In genomic region chr9:136354592-136355085, GRCh38 we compare ENCODE assay signal across 1 cellular context.
A peak's percentile ranks its signal among the peaks of the same experiment; 100 is the strongest.
TF ChIP-seq lines count a peak whose summit lies in the region.

No MANE protein-coding gene starts in this region.

TF ChIP-seq in HEK293, 187 proteins besides CTCF, POLR2A, EP300 and RAD21 (continued from another document):
- TF ChIP-seq PATZ1 (tag by site-specific recombination; IDR thresholded peaks at IDR 0.05): peak; percentile 61
- no peak for TF ChIP-seq ZNF645 (tag by site-specific recombination; IDR thresholded peaks at IDR 0.05)
- TF ChIP-seq ZNF610 (tag by site-specific recombination; IDR thresholded peaks at IDR 0.05; ENCODE audit: borderline replicate concordance): no peak
- peak; percentile 87 for TF ChIP-seq ZBTB8A (tag by site-specific recombination; IDR thresholded peaks at IDR 0.05)
- no peak for TF ChIP-seq ZNF239 (tag by site-specific recombination; IDR thresholded peaks at IDR 0.05)
- TF ChIP-seq ZNF157 (tag by site-specific recombination; IDR thresholded peaks at IDR 0.05): no peak
TF ChIP-seq in HEK293: peak in this region for 11.
